Comparison of ENCODE assay signal across 1 cellular context in the genomic region with DNA sequence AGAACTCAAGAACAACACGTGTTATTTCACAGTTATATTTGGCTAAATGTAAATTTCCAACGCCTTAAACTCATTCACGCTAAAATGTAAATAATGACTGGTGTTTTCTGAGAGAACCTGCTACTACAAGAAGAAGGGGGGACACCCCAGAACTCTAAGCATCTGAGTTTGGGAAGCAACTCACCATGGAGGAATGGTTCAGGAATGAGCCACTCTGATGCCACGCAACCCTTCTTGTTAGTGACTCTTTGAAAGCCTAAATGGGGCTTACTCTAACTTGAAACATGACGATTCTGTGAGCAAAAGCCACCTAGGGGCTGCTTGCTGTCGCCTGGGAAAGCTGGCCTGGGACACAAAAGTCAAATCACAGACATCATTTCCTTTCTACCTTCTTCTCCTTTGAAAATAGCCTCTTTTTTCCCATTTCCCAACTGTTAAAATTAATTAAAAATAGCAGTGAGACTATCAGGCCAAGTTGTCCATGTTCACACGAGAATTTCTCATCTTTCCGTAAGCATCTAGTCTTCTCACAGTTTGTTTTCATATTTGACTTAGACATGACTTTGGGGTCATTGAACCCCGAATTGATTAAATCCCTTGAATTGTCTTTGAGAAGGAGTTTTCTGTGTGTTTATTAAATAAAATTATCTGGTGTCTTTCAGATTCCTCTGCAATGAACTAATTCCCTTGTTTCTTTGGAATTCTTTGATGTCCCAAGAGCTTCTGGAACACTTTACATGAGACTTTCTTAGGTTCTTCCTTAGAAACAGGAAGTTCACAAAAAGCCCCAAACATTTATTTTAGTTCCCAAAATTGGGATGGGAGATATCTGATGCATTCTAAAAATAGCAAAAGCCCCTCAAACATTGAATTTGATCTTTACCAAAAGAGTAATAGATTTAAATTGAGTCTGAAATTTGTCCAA.
TF ChIP-seq lines count a peak whose summit lies in the region.

No MANE protein-coding gene starts in this region.

TF ChIP-seq in GM23338, 12 proteins besides CTCF, POLR2A, EP300 and RAD21 (continued from another document):
- TF ChIP-seq, protein P1, sequence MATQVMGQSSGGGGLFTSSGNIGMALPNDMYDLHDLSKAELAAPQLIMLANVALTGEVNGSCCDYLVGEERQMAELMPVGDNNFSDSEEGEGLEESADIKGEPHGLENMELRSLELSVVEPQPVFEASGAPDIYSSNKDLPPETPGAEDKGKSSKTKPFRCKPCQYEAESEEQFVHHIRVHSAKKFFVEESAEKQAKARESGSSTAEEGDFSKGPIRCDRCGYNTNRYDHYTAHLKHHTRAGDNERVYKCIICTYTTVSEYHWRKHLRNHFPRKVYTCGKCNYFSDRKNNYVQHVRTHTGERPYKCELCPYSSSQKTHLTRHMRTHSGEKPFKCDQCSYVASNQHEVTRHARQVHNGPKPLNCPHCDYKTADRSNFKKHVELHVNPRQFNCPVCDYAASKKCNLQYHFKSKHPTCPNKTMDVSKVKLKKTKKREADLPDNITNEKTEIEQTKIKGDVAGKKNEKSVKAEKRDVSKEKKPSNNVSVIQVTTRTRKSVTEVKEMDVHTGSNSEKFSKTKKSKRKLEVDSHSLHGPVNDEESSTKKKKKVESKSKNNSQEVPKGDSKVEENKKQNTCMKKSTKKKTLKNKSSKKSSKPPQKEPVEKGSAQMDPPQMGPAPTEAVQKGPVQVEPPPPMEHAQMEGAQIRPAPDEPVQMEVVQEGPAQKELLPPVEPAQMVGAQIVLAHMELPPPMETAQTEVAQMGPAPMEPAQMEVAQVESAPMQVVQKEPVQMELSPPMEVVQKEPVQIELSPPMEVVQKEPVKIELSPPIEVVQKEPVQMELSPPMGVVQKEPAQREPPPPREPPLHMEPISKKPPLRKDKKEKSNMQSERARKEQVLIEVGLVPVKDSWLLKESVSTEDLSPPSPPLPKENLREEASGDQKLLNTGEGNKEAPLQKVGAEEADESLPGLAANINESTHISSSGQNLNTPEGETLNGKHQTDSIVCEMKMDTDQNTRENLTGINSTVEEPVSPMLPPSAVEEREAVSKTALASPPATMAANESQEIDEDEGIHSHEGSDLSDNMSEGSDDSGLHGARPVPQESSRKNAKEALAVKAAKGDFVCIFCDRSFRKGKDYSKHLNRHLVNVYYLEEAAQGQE (IDR thresholded peaks at IDR 0.05; ENCODE audit: unreplicated experiment): no peak
- TF ChIP-seq EZH2 (IDR thresholded peaks at IDR 0.05; ENCODE audit: low read depth, unreplicated experiment) (no peak), ETS1 (IDR thresholded peaks at IDR 0.05) (no peak), POLR2AphosphoS5 (IDR thresholded peaks at IDR 0.05; ENCODE audit: low read depth) (no peak), ZNF114 (CRISPR knock-in tag; IDR thresholded peaks at IDR 0.05) (no peak)
TF ChIP-seq in GM23338: peak in this region for 0.
